1 cellular context compared by ENCODE assay signal in genomic region chr2:10298777-10299176, GRCh38.
TF ChIP-seq lines count a peak whose summit lies in the region.

No MANE protein-coding gene starts in this region.

TF ChIP-seq in K562, 482 proteins besides CTCF, POLR2A, EP300 and RAD21:
- peak; percentile 83 for TF ChIP-seq RBM25 (IDR thresholded peaks at IDR 0.05; ENCODE audit: low read depth, low read length, severe bottlenecking)
- TF ChIP-seq TRIM28 (IDR thresholded peaks at IDR 0.05), result peak; percentile 86
- peak; percentile 55 for TF ChIP-seq BCOR (IDR thresholded peaks at IDR 0.05)
